8 cellular contexts compared by ENCODE assay signal in the genomic region with DNA sequence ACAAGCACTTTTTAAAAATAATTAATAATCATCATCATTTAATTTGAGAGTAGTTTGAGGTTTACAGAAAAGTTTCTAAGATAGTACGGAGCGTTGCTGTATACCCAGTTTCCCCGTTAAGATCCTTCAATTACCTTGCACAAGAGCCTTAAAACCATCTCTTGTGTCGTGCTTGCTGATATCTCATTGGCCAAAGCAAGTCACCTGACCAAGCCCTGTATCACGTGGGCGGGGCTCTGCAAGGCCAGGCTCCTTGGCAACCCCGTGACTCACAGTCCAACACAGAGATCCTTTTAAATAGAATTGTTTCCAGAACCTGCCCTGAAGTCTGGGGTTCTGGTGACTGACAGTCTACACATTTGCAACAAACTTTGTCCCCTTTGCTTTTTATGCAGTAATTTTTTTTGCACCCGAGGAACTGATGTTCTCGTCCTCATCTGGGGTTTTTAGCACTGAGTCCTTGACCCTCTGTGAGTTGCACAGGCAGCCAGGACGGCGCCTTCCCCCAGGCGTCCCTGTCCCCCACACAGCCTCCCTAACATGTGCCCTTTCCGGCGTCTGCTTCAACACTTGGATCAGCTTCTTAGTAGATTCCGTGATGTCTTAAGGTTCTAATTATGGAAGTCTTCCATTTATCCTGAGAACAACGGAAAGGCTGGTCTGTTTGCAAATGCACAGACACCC.
DNase-seq lines count a peak whose midpoint lies in the region; ATAC-seq, FAIRE-seq and TF ChIP-seq lines count a peak whose summit lies in the region.

No MANE protein-coding gene starts in this region.

- RAD21 ChIA-PET in GM12878 (lab: Charles Lee; ENCODE audit: unreplicated experiment) = no interaction called here

- no peak for TF ChIP-seq POLR2A in GM12878 (IDR thresholded peaks at IDR 0.05; ENCODE audit: low read depth, low read length)
- no peak for TF ChIP-seq POLR2A in esophagus muscularis mucosa (IDR thresholded peaks at IDR 0.05; ENCODE audit: low read depth)

- no TSS peak for BruUV-seq in GM12878 (replicated peaks; lab: Mats Ljungman, UMichigan)

- H3K27ac ChIP-seq in GM12878 (ENCODE audit: control insufficient read depth, insufficient read depth) (no peak overlapping the region), esophagus muscularis mucosa (replicated peaks in 1 of 4) (peak overlapping the region in 2 of 4 donors; percentile 31 to 47)

- H2AFZ ChIP-seq in GM12878 (ENCODE audit: control insufficient read depth, low read depth, low read length) = no peak overlapping the region

- CTCF ChIA-PET in GM12878 (lab: Yijun Ruan, JAX) = interaction anchor here (0.6 kb wide), 1 partner anchor 905 kb away, joined by 3 read pairs; no protein-coding TSS in a partner anchor

- no peak overlapping the region for H3K4me3 ChIP-seq in GM12878
- no peak overlapping the region for H3K4me3 ChIP-seq in esophagus muscularis mucosa

- TF ChIP-seq RAD21 in GM12878 (IDR thresholded peaks at IDR 0.05; ENCODE audit: insufficient read depth, low read depth, low read length) = no peak

- in situ Hi-C loops in GM12878 (cut with MboI) = no loop called here

- H3K4me1 ChIP-seq in GM12878 (ENCODE audit: control insufficient read depth, insufficient read depth, low read length) (no peaks in the 10 kb centered on the region), esophagus muscularis mucosa (peaks cover 14 to 54% (median 45%) of the 10 kb centered on the region in 4 donors)

- H3K79me2 ChIP-seq in GM12878 (ENCODE audit: control insufficient read depth, insufficient read depth, low read length) = no peaks in the 10 kb centered on the region

- no peak for ATAC-seq in GM12878
- no peak for ATAC-seq in omental fat pad (ENCODE audit: low FRiP score)

- intact Hi-C loops in GM12878 (cut with micrococcal nuclease; ENCODE audit: unreplicated experiment) = no loop called here
- intact Hi-C loops in esophagus muscularis mucosa (cut with DNase I) = no loop called here

- H3K36me3 ChIP-seq in GM12878 (ENCODE audit: control insufficient read depth in 2 of 2, insufficient read depth in 2 of 2, low read length in 1 of 2) = no peaks in the 10 kb centered on the region
- peaks cover 0 to 2% (median 0%) of the 10 kb centered on the region in 4 donors for H3K36me3 ChIP-seq in esophagus muscularis mucosa

- no peaks in the 10 kb centered on the region for H4K20me1 ChIP-seq in GM12878 (ENCODE audit: control insufficient read depth, insufficient read depth)

- DNase-seq in AG08396 (ENCODE audit: low spot score) (peak; percentile 86), HT-29 (ENCODE audit: low spot score) (peak; percentile 70), GM12878 (ENCODE audit: low read depth, low spot score) (no peak), left kidney (ENCODE audit: low read depth, low spot score) (peak; percentile 59), stromal cell of bone marrow (ENCODE audit: low read depth) (peak; percentile 76), NCI-H1417 treated with DMSO at 0.1 percent for 48 hours (lab: John Stamatoyannopoulos, UW) (no peak), omental fat pad (ENCODE audit: low spot score) (no peak), esophagus muscularis mucosa (ENCODE audit: extremely low spot score) (no peak)

- 37% methylated on average over 16 of the region's 16 CpGs for WGBS in GM12878 (ENCODE audit: insufficient coverage, insufficient replicate concordance, low lambda C conversion rate, missing lambda C conversion rate)
- 62% methylated on average over 16 of the region's 16 CpGs for WGBS in esophagus muscularis mucosa

- POLR2A ChIA-PET in GM12878 (lab: Charles Lee) = no interaction called here

- H3K9ac ChIP-seq in GM12878 (ENCODE audit: control insufficient read depth, insufficient read depth, low read length) = no peak overlapping the region

- FAIRE-seq in GM12878 (lab: Jason Lieb, UNC) = no peak

- no peaks in the 10 kb centered on the region for H3K27me3 ChIP-seq in GM12878 (replicated peaks in 1 of 2; ENCODE audit: control insufficient read depth in 2 of 2, insufficient read depth in 2 of 2, low read length in 1 of 2)
- H3K27me3 ChIP-seq in esophagus muscularis mucosa = no peaks in the 10 kb centered on the region

- TF ChIP-seq EP300 in GM12878 (IDR thresholded peaks at IDR 0.05; ENCODE audit: borderline replicate concordance in 1 of 2, control insufficient read depth in 1 of 2, low read depth in 2 of 2, low read length in 2 of 2) = no peak
- TF ChIP-seq EP300 in esophagus muscularis mucosa (IDR thresholded peaks at IDR 0.05) = no peak

- TF ChIP-seq CTCF in GM12878 (IDR thresholded peaks at IDR 0.05 in 2 of 3, conservative IDR thresholded peaks at IDR 0.05 in 1 of 3; ENCODE audit: control insufficient read depth in 2 of 3, extremely low read depth in 1 of 3, insufficient read depth in 1 of 3, low read depth in 3 of 3, low read length in 3 of 3) (no peak), omental fat pad (IDR thresholded peaks at IDR 0.05) (no peak), esophagus muscularis mucosa (IDR thresholded peaks at IDR 0.05) (no peak)

- H3K9me3 ChIP-seq in GM12878 (replicated peaks; ENCODE audit: control insufficient read depth, insufficient read depth, low read length) (no peaks in the 10 kb centered on the region; the same call in 2 of the 3 replicates), esophagus muscularis mucosa (peaks cover 0 to 7% (median 3%) of the 10 kb centered on the region in 4 donors)

- no peak overlapping the region for H3K4me2 ChIP-seq in GM12878 (ENCODE audit: control insufficient read depth, insufficient read depth)

- SMC1A ChIA-PET in GM12878 (lab: Charles Lee; ENCODE audit: uncharacterized antibody, unreplicated experiment) = no interaction called here

TF ChIP-seq in GM12878, 131 proteins besides CTCF, POLR2A, EP300 and RAD21:
- TF ChIP-seq, protein P1, sequence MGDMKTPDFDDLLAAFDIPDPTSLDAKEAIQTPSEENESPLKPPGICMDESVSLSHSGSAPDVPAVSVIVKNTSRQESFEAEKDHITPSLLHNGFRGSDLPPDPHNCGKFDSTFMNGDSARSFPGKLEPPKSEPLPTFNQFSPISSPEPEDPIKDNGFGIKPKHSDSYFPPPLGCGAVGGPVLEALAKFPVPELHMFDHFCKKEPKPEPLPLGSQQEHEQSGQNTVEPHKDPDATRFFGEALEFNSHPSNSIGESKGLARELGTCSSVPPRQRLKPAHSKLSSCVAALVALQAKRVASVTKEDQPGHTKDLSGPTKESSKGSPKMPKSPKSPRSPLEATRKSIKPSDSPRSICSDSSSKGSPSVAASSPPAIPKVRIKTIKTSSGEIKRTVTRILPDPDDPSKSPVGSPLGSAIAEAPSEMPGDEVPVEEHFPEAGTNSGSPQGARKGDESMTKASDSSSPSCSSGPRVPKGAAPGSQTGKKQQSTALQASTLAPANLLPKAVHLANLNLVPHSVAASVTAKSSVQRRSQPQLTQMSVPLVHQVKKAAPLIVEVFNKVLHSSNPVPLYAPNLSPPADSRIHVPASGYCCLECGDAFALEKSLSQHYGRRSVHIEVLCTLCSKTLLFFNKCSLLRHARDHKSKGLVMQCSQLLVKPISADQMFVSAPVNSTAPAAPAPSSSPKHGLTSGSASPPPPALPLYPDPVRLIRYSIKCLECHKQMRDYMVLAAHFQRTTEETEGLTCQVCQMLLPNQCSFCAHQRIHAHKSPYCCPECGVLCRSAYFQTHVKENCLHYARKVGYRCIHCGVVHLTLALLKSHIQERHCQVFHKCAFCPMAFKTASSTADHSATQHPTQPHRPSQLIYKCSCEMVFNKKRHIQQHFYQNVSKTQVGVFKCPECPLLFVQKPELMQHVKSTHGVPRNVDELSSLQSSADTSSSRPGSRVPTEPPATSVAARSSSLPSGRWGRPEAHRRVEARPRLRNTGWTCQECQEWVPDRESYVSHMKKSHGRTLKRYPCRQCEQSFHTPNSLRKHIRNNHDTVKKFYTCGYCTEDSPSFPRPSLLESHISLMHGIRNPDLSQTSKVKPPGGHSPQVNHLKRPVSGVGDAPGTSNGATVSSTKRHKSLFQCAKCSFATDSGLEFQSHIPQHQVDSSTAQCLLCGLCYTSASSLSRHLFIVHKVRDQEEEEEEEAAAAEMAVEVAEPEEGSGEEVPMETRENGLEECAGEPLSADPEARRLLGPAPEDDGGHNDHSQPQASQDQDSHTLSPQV (IDR thresholded peaks at IDR 0.05) = no peak
- TF ChIP-seq RAD51 (IDR thresholded peaks at IDR 0.05) (peak; percentile 65; the same call in 1 of the 2 replicates), CREB1 (IDR thresholded peaks at IDR 0.05; ENCODE audit: low read depth) (no peak), JUND (IDR thresholded peaks at IDR 0.05; ENCODE audit: low read depth, low read length) (no peak), RFX5 (IDR thresholded peaks at IDR 0.05; ENCODE audit: low read depth, low read length) (no peak)
- TF ChIP-seq, protein P2, sequence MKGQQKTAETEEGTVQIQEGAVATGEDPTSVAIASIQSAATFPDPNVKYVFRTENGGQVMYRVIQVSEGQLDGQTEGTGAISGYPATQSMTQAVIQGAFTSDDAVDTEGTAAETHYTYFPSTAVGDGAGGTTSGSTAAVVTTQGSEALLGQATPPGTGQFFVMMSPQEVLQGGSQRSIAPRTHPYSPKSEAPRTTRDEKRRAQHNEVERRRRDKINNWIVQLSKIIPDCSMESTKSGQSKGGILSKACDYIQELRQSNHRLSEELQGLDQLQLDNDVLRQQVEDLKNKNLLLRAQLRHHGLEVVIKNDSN (IDR thresholded peaks at IDR 0.05; ENCODE audit: borderline replicate concordance, extremely low read length, insufficient read depth, low read depth, low read length) = peak; percentile 59

Comparison
In these comparisons a context has a peak if more than half of its experiments do, and no peak if none do; other contexts are left out.
1. DNase-seq: peak in AG08396 (single experiment), HT-29 (single experiment), left kidney (single experiment) and stromal cell of bone marrow (single experiment); none in GM12878 (single experiment), NCI-H1417 treated with DMSO at 0.1 percent for 48 hours (single experiment), omental fat pad (single experiment) and esophagus muscularis mucosa (single experiment).